8 cellular contexts compared by ENCODE assay signal in genomic region chr17:75632863-75633483, GRCh38. TPM values are rescaled to one million over a fixed set of nuclear protein-coding genes. Genes with fewer than 3 reads are reported as not detected.
DNase-seq lines count a peak whose midpoint lies in the region; ATAC-seq and TF ChIP-seq lines count a peak whose summit lies in the region.

Gene SMIM5, plus strand, starts transcription at chr17:75633434. Its CDS starts 6,768 bp downstream, at chr17:75640202.

- H3K27ac ChIP-seq in heart left ventricle = peak within 1 kb of the TSS; percentile 58 to 95 (median 85)
- peak within 1 kb of the TSS; percentile 72 to 76 for H3K27ac ChIP-seq in tibial artery

- H3K4me3 ChIP-seq in heart left ventricle = peak within 1 kb of the TSS in 10 of 12 donors; percentile 5 to 39 (median 26)
- peak within 1 kb of the TSS in 1 of 2 donors; percentile 17 for H3K4me3 ChIP-seq in tibial artery

- intact Hi-C loops in heart left ventricle (cut with DNase I) = loop anchor here in 9 of 10 donors (1.0 to 5.0 kb wide), 9 partner anchors 20 to 118 kb away; no protein-coding TSS in a partner anchor
- intact Hi-C loops in tibial artery (cut with DNase I; ENCODE audit: low total_unique reads) = loop anchor here (2.0 to 5.0 kb wide), 2 partner anchors 34 to 116 kb away; partner anchors contain the start of genes RECQL5 and SAP30BP

- WGBS in heart left ventricle, 4 donors = 0 to 17% (median 13%) methylated on average over 12 to 19 of the region's 19 CpGs

- H3K36me3 ChIP-seq in heart left ventricle (peaks cover 0 to 24% (median 0%) of the 10 kb centered on the region in 9 donors), tibial artery (peaks cover 0 to 46% (median 0%) of the 10 kb centered on the region in 3 donors)

- H3K9me3 ChIP-seq in heart left ventricle (no peaks in the 10 kb centered on the region), tibial artery (no peaks in the 10 kb centered on the region)

- TF ChIP-seq CTCF in GM12873 (IDR thresholded peaks at IDR 0.05; ENCODE audit: insufficient read depth, low read depth, low read length, missing control alignments) (peak; percentile 98), LNCAP (IDR thresholded peaks at IDR 0.05) (peak; percentile 97), heart left ventricle (IDR thresholded peaks at IDR 0.05) (peak; percentile 93 to 100 (median 98)), tibial artery (IDR thresholded peaks at IDR 0.05) (peak; percentile 93 to 97)

- no peak for TF ChIP-seq POLR2A in heart left ventricle (IDR thresholded peaks at IDR 0.05)

- H3K27me3 ChIP-seq in heart left ventricle = no peaks in the 10 kb centered on the region
- no peaks in the 10 kb centered on the region for H3K27me3 ChIP-seq in tibial artery

- DNase-seq in T-helper 1 cell (peak; percentile 58 to 77 (median 73)), amniotic stem cell (lab: John Stamatoyannopoulos, UW) (peak; percentile 87), heart left ventricle (peak; percentile 86 to 93 (median 90)), pons (ENCODE audit: low spot score) (peak; percentile 99), tibial artery (peak; percentile 93 to 94)

- ATAC-seq in heart left ventricle = peak; percentile 52 to 77 (median 68)
- ATAC-seq in GM21723 (IDR thresholded peaks at IDR 0.05; ENCODE audit: unreplicated experiment) = no peak

- H3K4me1 ChIP-seq in heart left ventricle (peaks cover 13 to 58% (median 25%) of the 10 kb centered on the region in 12 donors), tibial artery (peaks cover 10 to 27% (median 20%) of the 10 kb centered on the region in 4 donors)

RNA-seq across cellular contexts. Expression of gene SMIM5, which starts in this region (rescaled TPM):
- 10 to 100 TPM in 2 of 9 donors, 1 to 10 TPM in 7; 1.8 to 18.2 (median 6.8) TPM for total RNA-seq in heart left ventricle
- polyA plus RNA-seq in heart left ventricle = 10 to 100 TPM in 1 of 2 donors, 1 to 10 TPM in 1; 3.7 to 17.7 TPM
